ENCODE assay signal across 1 cellular context in the genomic region with DNA sequence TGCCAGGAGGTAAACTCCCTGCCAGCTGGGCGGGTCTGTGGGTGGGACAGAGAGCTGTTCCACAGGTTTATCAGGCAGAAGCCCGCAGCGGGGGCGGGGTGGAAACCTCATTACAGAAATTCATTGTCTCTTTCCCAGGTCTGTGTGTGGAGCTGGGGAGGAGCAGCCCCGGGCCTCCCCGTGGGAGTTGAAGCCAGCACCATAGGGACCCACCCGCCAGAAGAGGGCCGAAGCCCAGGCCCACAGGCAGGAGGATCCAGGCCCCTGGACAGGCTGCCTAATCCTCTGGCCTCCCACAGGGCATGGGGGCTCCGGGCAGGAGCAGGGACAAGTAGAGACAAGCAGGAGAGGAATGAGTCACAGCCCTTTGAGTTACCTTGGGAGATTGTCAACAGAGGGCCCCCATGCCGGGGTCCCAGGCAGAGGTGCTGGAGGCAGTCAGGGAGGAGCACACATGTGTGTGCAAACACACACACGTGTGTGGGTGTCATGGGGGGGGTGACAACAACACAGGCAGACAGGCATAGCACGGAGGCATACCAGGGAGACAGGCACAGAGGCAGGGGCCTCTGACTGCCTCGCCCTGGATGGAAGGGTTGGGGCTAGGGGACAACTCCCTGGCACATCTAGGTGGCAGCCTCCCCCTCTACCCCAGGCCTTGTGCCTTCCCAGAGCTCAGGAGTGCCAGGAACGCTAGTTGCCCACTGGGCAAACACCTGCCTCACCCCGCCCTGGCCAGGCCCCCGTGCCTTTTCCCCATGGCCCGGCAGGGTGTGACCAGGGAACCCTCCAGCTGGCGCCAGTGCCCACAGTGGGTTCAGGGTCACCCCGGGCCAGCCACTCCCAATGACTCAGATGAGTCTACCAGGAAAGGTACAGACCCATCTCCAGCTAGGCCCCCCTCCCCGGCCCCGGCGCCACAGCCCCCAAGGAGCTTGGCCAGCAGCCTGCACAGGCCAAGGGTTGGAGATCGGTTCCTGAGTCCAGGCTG.
A peak's percentile ranks its signal among the peaks of the same experiment; 100 is the strongest.
TF ChIP-seq lines count a peak whose summit lies in the region.

No MANE protein-coding gene starts in this region.

TF ChIP-seq in HEK293, 187 proteins besides CTCF, POLR2A, EP300 and RAD21 (continued from another document and continues in another):
- TF ChIP-seq, protein P1, sequence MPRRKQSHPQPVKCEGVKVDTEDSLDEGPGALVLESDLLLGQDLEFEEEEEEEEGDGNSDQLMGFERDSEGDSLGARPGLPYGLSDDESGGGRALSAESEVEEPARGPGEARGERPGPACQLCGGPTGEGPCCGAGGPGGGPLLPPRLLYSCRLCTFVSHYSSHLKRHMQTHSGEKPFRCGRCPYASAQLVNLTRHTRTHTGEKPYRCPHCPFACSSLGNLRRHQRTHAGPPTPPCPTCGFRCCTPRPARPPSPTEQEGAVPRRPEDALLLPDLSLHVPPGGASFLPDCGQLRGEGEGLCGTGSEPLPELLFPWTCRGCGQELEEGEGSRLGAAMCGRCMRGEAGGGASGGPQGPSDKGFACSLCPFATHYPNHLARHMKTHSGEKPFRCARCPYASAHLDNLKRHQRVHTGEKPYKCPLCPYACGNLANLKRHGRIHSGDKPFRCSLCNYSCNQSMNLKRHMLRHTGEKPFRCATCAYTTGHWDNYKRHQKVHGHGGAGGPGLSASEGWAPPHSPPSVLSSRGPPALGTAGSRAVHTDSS (tag by site-specific recombination; IDR thresholded peaks at IDR 0.05): no peak
- TF ChIP-seq ZNF707 (tag by site-specific recombination; IDR thresholded peaks at IDR 0.05) (no peak), ZNF324 (tag by site-specific recombination; IDR thresholded peaks at IDR 0.05) (0 out of 2 replicates have a peak, but pooled peaks have one; percentile 21), ZFP41 (tag by site-specific recombination; IDR thresholded peaks at IDR 0.05; ENCODE audit: borderline replicate concordance) (no peak), ZNF747 (tag by site-specific recombination; IDR thresholded peaks at IDR 0.05) (no peak), SCRT2 (tag by site-specific recombination; IDR thresholded peaks at IDR 0.05) (peak; percentile 81), ZNF133 (tag by site-specific recombination; IDR thresholded peaks at IDR 0.05) (no peak), ZFP69B (tag by site-specific recombination; IDR thresholded peaks at IDR 0.05) (peak; percentile 59; the same call in 1 of the 2 replicates), HOXD13 (CRISPR knock-in tag; IDR thresholded peaks at IDR 0.05; ENCODE audit: borderline replicate concordance) (no peak), ZNF791 (tag by site-specific recombination; IDR thresholded peaks at IDR 0.05) (no peak), HOXA7 (CRISPR knock-in tag; IDR thresholded peaks at IDR 0.05; ENCODE audit: borderline replicate concordance) (no peak), ZNF10 (tag by site-specific recombination; IDR thresholded peaks at IDR 0.05) (no peak), ZNF585B (tag by site-specific recombination; IDR thresholded peaks at IDR 0.05) (no peak), WT1 (tag by site-specific recombination; IDR thresholded peaks at IDR 0.05) (peak; percentile 45; the same call in 1 of the 2 replicates), ZNF510 (tag by site-specific recombination; IDR thresholded peaks at IDR 0.05; ENCODE audit: insufficient replicate concordance) (no peak), FEZF1 (tag by site-specific recombination; IDR thresholded peaks at IDR 0.05) (no peak), IKZF3 (tag by site-specific recombination; IDR thresholded peaks at IDR 0.05) (peak; percentile 77), ZNF580 (tag by site-specific recombination; IDR thresholded peaks at IDR 0.05) (no peak), ZNF600 (tag by site-specific recombination; IDR thresholded peaks at IDR 0.05) (no peak), ZNF658 (tag by site-specific recombination; IDR thresholded peaks at IDR 0.05) (no peak), ZNF37A (tag by site-specific recombination; IDR thresholded peaks at IDR 0.05) (no peak), ZNF416 (tag by site-specific recombination; IDR thresholded peaks at IDR 0.05) (no peak), ZEB2 (tag by site-specific recombination; IDR thresholded peaks at IDR 0.05) (peak; percentile 61; the same call in 1 of the 2 replicates), ZNF654 (tag by site-specific recombination; IDR thresholded peaks at IDR 0.05; ENCODE audit: low read depth) (no peak), ZNF571 (tag by site-specific recombination; IDR thresholded peaks at IDR 0.05) (no peak), HIC1 (tag by site-specific recombination; IDR thresholded peaks at IDR 0.05) (peak; percentile 78), ZBTB7A (tag by site-specific recombination; IDR thresholded peaks at IDR 0.05; ENCODE audit: low read depth) (no peak), ZNF19 (tag by site-specific recombination; IDR thresholded peaks at IDR 0.05; ENCODE audit: low read depth) (no peak), ZNF335 (tag by site-specific recombination; conservative IDR thresholded peaks at IDR 0.05) (peak; percentile 95), SCRT1 (tag by site-specific recombination; IDR thresholded peaks at IDR 0.05; ENCODE audit: borderline replicate concordance) (no peak), ZNF560 (tag by site-specific recombination; IDR thresholded peaks at IDR 0.05; ENCODE audit: borderline replicate concordance) (no peak), GLI4 (tag by site-specific recombination; IDR thresholded peaks at IDR 0.05) (no peak), ATF2 (tag by site-specific recombination; IDR thresholded peaks at IDR 0.05; ENCODE audit: low read depth) (no peak), ZNF530 (tag by site-specific recombination; IDR thresholded peaks at IDR 0.05; ENCODE audit: low read depth) (no peak), ZNF302 (tag by site-specific recombination; IDR thresholded peaks at IDR 0.05; ENCODE audit: low read depth) (no peak), ZNF292 (tag by site-specific recombination; IDR thresholded peaks at IDR 0.05; ENCODE audit: borderline replicate concordance, low read depth) (no peak), ZNF623 (tag by site-specific recombination; IDR thresholded peaks at IDR 0.05) (no peak), ZNF514 (tag by site-specific recombination; IDR thresholded peaks at IDR 0.05) (no peak), ZBTB6 (tag by site-specific recombination; IDR thresholded peaks at IDR 0.05) (no peak), ZNF488 (tag by site-specific recombination; IDR thresholded peaks at IDR 0.05) (no peak), ZNF473 (tag by site-specific recombination; IDR thresholded peaks at IDR 0.05) (no peak), ZNF366 (tag by site-specific recombination; conservative IDR thresholded peaks at IDR 0.05) (0 out of 2 replicates have a peak, but pooled peaks have one; percentile 25), ZIC2 (tag by site-specific recombination; IDR thresholded peaks at IDR 0.05) (peak; percentile 97), ZBTB48 (tag by site-specific recombination; IDR thresholded peaks at IDR 0.05) (peak; percentile 72; the same call in 1 of the 2 replicates), ZSCAN30 (tag by site-specific recombination; IDR thresholded peaks at IDR 0.05) (no peak; the same call in 1 of the 2 replicates), ZSCAN23 (tag by site-specific recombination; IDR thresholded peaks at IDR 0.05) (no peak), GFI1B (tag by site-specific recombination; IDR thresholded peaks at IDR 0.05) (no peak), ZNF660 (tag by site-specific recombination; IDR thresholded peaks at IDR 0.05) (no peak), ZNF521 (tag by site-specific recombination; IDR thresholded peaks at IDR 0.05) (no peak)
- TF ChIP-seq, protein P2, sequence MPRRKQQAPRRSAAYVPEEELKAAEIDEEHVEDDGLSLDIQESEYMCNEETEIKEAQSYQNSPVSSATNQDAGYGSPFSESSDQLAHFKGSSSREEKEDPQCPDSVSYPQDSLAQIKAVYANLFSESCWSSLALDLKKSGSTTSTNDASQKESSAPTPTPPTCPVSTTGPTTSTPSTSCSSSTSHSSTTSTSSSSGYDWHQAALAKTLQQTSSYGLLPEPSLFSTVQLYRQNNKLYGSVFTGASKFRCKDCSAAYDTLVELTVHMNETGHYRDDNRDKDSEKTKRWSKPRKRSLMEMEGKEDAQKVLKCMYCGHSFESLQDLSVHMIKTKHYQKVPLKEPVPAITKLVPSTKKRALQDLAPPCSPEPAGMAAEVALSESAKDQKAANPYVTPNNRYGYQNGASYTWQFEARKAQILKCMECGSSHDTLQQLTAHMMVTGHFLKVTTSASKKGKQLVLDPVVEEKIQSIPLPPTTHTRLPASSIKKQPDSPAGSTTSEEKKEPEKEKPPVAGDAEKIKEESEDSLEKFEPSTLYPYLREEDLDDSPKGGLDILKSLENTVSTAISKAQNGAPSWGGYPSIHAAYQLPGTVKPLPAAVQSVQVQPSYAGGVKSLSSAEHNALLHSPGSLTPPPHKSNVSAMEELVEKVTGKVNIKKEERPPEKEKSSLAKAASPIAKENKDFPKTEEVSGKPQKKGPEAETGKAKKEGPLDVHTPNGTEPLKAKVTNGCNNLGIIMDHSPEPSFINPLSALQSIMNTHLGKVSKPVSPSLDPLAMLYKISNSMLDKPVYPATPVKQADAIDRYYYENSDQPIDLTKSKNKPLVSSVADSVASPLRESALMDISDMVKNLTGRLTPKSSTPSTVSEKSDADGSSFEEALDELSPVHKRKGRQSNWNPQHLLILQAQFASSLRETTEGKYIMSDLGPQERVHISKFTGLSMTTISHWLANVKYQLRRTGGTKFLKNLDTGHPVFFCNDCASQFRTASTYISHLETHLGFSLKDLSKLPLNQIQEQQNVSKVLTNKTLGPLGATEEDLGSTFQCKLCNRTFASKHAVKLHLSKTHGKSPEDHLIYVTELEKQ (tag by site-specific recombination; IDR thresholded peaks at IDR 0.05; ENCODE audit: borderline replicate concordance): no peak
- TF ChIP-seq, protein P3, sequence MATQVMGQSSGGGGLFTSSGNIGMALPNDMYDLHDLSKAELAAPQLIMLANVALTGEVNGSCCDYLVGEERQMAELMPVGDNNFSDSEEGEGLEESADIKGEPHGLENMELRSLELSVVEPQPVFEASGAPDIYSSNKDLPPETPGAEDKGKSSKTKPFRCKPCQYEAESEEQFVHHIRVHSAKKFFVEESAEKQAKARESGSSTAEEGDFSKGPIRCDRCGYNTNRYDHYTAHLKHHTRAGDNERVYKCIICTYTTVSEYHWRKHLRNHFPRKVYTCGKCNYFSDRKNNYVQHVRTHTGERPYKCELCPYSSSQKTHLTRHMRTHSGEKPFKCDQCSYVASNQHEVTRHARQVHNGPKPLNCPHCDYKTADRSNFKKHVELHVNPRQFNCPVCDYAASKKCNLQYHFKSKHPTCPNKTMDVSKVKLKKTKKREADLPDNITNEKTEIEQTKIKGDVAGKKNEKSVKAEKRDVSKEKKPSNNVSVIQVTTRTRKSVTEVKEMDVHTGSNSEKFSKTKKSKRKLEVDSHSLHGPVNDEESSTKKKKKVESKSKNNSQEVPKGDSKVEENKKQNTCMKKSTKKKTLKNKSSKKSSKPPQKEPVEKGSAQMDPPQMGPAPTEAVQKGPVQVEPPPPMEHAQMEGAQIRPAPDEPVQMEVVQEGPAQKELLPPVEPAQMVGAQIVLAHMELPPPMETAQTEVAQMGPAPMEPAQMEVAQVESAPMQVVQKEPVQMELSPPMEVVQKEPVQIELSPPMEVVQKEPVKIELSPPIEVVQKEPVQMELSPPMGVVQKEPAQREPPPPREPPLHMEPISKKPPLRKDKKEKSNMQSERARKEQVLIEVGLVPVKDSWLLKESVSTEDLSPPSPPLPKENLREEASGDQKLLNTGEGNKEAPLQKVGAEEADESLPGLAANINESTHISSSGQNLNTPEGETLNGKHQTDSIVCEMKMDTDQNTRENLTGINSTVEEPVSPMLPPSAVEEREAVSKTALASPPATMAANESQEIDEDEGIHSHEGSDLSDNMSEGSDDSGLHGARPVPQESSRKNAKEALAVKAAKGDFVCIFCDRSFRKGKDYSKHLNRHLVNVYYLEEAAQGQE (tag by site-specific recombination; IDR thresholded peaks at IDR 0.05): no peak
